In the genomic region with DNA sequence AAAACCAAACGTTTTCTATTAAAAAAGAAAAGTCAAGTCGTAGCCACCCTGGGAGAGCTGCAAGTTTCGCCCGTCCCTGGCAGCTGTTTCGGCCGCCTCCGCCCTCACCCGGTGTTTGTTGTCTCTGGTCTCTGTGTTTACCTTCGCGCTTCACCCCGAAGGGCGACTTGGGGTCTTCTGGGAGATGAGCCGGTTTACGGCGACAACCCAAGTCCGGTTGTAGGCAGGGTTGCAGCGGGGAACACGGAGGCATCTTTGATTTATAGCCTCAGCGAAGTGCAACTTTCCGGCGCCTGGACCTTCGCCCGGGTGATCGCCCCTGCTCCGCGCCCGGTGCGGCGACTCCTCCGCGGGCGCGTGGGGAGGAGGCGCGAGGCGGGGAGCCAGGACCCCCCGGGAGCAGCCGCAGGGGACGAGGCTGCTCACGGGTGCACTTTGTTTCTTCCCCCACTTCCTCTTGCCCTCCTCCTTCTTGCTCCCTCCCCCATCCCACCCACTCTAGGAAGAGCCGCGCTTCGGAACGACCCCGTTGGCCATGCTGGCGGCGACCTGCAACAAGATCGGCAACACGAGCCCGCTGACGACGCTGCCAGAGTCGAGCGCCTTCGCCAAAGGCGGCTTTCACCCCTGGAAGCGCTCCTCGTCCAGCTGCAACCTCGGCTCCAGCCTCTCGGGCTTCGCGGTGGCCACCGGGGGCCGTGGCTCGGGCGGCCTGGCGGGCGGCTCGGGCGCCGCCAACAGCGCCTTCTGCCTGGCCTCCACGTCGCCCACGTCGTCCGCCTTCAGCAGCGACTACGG, we compare ENCODE assay signal across 8 cellular contexts. TPM values are rescaled to one million over a fixed set of nuclear protein-coding genes. Genes with fewer than 3 reads are reported as not detected.
A peak's percentile ranks its signal among the peaks of the same experiment; 100 is the strongest.
DNase-seq lines count a peak whose midpoint lies in the region; ATAC-seq, FAIRE-seq and TF ChIP-seq lines count a peak whose summit lies in the region.

No MANE protein-coding gene starts in this region.

- H3K4me3 Mint-ChIP-seq in activated naive CD4-positive, alpha-beta T cell treated with anti-CD3 and anti-CD28 coated beads for 36 hours = peak overlapping the region; percentile 43

- H3K9ac ChIP-seq in H1 (replicated peaks in 1 of 4; ENCODE audit: extremely low read depth in 1 of 4, low read depth in 3 of 4, low read length in 3 of 4) = no peak overlapping the region

- WGBS in H1 (ENCODE audit: extremely low coverage in 1 of 2, insufficient coverage in 1 of 2, insufficient read length in 1 of 2, insufficient replicate concordance in 2 of 2, low coverage in 1 of 2, low lambda C conversion rate in 2 of 2, missing lambda C conversion rate in 1 of 2), 2 experiments = 2% methylated on average over 48 of the region's 79 CpGs; no CpG with 5 or more reads in 1 of the 2 experiments

- no peaks in the 10 kb centered on the region for H3K9me3 Mint-ChIP-seq in activated naive CD4-positive, alpha-beta T cell treated with anti-CD3 and anti-CD28 coated beads for 36 hours

- peaks cover 23% of the 10 kb centered on the region; the same call in 1 of the 2 replicates for H3K23me2 ChIP-seq in H1 (ENCODE audit: low read depth, low read length)

- H3K27me3 ChIP-seq in H1 (replicated peaks in 1 of 4; ENCODE audit: control insufficient read depth in 3 of 4, extremely low read depth in 1 of 4, insufficient read depth in 3 of 4, low read length in 3 of 4) = peaks cover 49 to 98% (median 84%) of the 10 kb centered on the region in 4 experiments
- peaks cover 100% of the 10 kb centered on the region for H3K27me3 ChIP-seq in neutrophil

- no peaks in the 10 kb centered on the region; a peak in 1 of 8 replicates for H3K36me3 ChIP-seq in H1 (ENCODE audit: control insufficient read depth in 2 of 4, insufficient read depth in 4 of 4, low read length in 3 of 4)
- no peaks in the 10 kb centered on the region for H3K36me3 ChIP-seq in neutrophil

- H3K56ac ChIP-seq in H1 (replicated peaks; ENCODE audit: insufficient read length, low read depth, low read length) = no peak overlapping the region

- TF ChIP-seq EP300 in H1 (IDR thresholded peaks at IDR 0.05; ENCODE audit: borderline replicate concordance in 1 of 2, low read depth in 2 of 2, low read length in 2 of 2) = no peak

- H3K4me1 Mint-ChIP-seq in activated naive CD4-positive, alpha-beta T cell treated with anti-CD3 and anti-CD28 coated beads for 36 hours (ENCODE audit: low read depth) = peaks cover 38% of the 10 kb centered on the region

- 0 out of 2 replicates have a peak overlapping the region, but pooled peaks have one; percentile 51 for H4K8ac ChIP-seq in H1 (ENCODE audit: extremely low read depth, insufficient read depth, low read length)

- FAIRE-seq in H1 (lab: Jason Lieb, UNC) = no peak

- peak overlapping the region; percentile 61; the same call in 1 of the 2 replicates for H2BK15ac ChIP-seq in H1 (ENCODE audit: low read length)

- H3K18ac ChIP-seq in H1 (ENCODE audit: extremely low read depth, low read length) = peak overlapping the region; percentile 78

- H3K4me3 ChIP-seq in H1 (ENCODE audit: extremely low read depth in 1 of 4, insufficient read depth in 2 of 4, low read depth in 3 of 4, low read length in 4 of 4) = peak overlapping the region; percentile 13 to 64 (median 42); a peak in 7 of 8 replicates
- peak overlapping the region; percentile 53 to 71 for H3K4me3 ChIP-seq in neutrophil (ENCODE audit: low read depth in 1 of 2, low read length in 1 of 2)

- no peak overlapping the region for H4K5ac ChIP-seq in H1 (ENCODE audit: insufficient read length, low read depth, low read length)

- TF ChIP-seq CTCF in H1 (IDR thresholded peaks at IDR 0.05; ENCODE audit: control extremely low read depth in 1 of 3, insufficient read depth in 1 of 3, low read depth in 1 of 3, low read length in 3 of 3) (no peak), neutrophil (IDR thresholded peaks at IDR 0.05) (no peak)

- H3K4me2 ChIP-seq in H1 (ENCODE audit: insufficient read depth in 1 of 2, low read depth in 2 of 2, low read length in 2 of 2) = peak overlapping the region; percentile 84 to 88

- H3K27ac ChIP-seq in H1 (ENCODE audit: low read depth, low read length) (no peak overlapping the region), neutrophil (no peak overlapping the region)

- no peak overlapping the region for H4K91ac ChIP-seq in H1 (replicated peaks; ENCODE audit: insufficient read length, low read length)

- H3K27ac Mint-ChIP-seq in activated naive CD4-positive, alpha-beta T cell treated with anti-CD3 and anti-CD28 coated beads for 36 hours = no peak overlapping the region

- no peaks in the 10 kb centered on the region for H3K36me3 Mint-ChIP-seq in activated naive CD4-positive, alpha-beta T cell treated with anti-CD3 and anti-CD28 coated beads for 36 hours (ENCODE audit: low read depth)

- no peak overlapping the region for H3K23ac ChIP-seq in H1 (ENCODE audit: insufficient read length)

- H2BK20ac ChIP-seq in H1 (ENCODE audit: low read length) = no peak overlapping the region

- H2BK12ac ChIP-seq in H1 (ENCODE audit: low read depth, low read length) = peak overlapping the region; percentile 68; the same call in 1 of the 2 replicates

- peaks cover 3 to 11% of the 10 kb centered on the region in 2 experiments for H4K20me1 ChIP-seq in H1 (replicated peaks in 1 of 2; ENCODE audit: control insufficient read depth in 1 of 2, insufficient read depth in 2 of 2, low read length in 2 of 2)

- TF ChIP-seq RAD21 in H1 (IDR thresholded peaks at IDR 0.05 in 1 of 2, conservative IDR thresholded peaks at IDR 0.05 in 1 of 2; ENCODE audit: low read depth in 2 of 2, low read length in 2 of 2) = no peak

- CTCF ChIA-PET in activated naive CD4-positive, alpha-beta T cell treated with anti-CD3 and anti-CD28 coated beads for 36 hours (lab: Charles Lee) = no interaction called here
- CTCF ChIA-PET in H1 (lab: Charles Lee; ENCODE audit: partially characterized antibody) = interaction anchor here (0.6 to 1.9 kb wide), 10 partner anchors 7 to 280 kb away, joined by 3 to 9 read pairs (median 4); no protein-coding TSS in a partner anchor

- POLR2A ChIA-PET in H1 (lab: Charles Lee; ENCODE audit: partially characterized antibody) = interaction anchor here (1.9 to 2.0 kb wide), 2 partner anchors 8 to 10 kb away, joined by 5 to 7 read pairs; no protein-coding TSS in a partner anchor

- no peaks in the 10 kb centered on the region for H3K79me1 ChIP-seq in H1 (ENCODE audit: low read depth, low read length)

- no peak overlapping the region for H2AK5ac ChIP-seq in H1 (ENCODE audit: low read depth, low read length)

- peaks cover 65% of the 10 kb centered on the region for H3K27me3 Mint-ChIP-seq in activated naive CD4-positive, alpha-beta T cell treated with anti-CD3 and anti-CD28 coated beads for 36 hours (ENCODE audit: low read depth)

- H3K4me1 ChIP-seq in H1 (replicated peaks in 1 of 4; ENCODE audit: control insufficient read depth in 3 of 4, insufficient read depth in 4 of 4, low read length in 3 of 4) = peaks cover 11 to 39% (median 22%) of the 10 kb centered on the region in 4 experiments
- peaks cover 60 to 75% of the 10 kb centered on the region in 2 experiments for H3K4me1 ChIP-seq in neutrophil (ENCODE audit: control insufficient read depth in 1 of 2, insufficient read depth in 1 of 2, low read depth in 1 of 2, low read length in 1 of 2)

- no peak overlapping the region for H3K14ac ChIP-seq in H1 (ENCODE audit: insufficient read length)

- H3K79me2 ChIP-seq in H1 (ENCODE audit: control insufficient read depth in 1 of 2, insufficient read depth in 2 of 2, low read length in 2 of 2) = no peaks in the 10 kb centered on the region

- ATAC-seq in HG02970 (IDR thresholded peaks at IDR 0.05; ENCODE audit: low FRiP score, unreplicated experiment) = no peak
- ATAC-seq in HG02763 (IDR thresholded peaks at IDR 0.05; ENCODE audit: unreplicated experiment) = no peak
- ATAC-seq in HG03342 (IDR thresholded peaks at IDR 0.05; ENCODE audit: unreplicated experiment) = no peak

- H3K9me3 ChIP-seq in H1 (ENCODE audit: insufficient read depth in 2 of 2, low read depth in 1 of 2, low read length in 1 of 2) = no peaks in the 10 kb centered on the region
- H3K9me3 ChIP-seq in neutrophil = no peaks in the 10 kb centered on the region

- DNase-seq in activated naive CD4-positive, alpha-beta T cell treated with anti-CD3 and anti-CD28 coated beads for 36 hours = peak; percentile 22
- DNase-seq in activated naive CD4-positive, alpha-beta T cell (lab: John Stamatoyannopoulos, UW) = no peak
- peak; percentile 53 for DNase-seq in NCI-H748 treated with DMSO at 0.1 percent for 48 hours (lab: John Stamatoyannopoulos, UW)
- DNase-seq in H1 (ENCODE audit: low read depth in 1 of 2, low spot score in 2 of 2) = peak in 1 of 2 experiments; percentile 74

- H3K4ac ChIP-seq in H1 (replicated peaks; ENCODE audit: insufficient read length, low read depth, low read length) = no peak overlapping the region

- intact Hi-C loops in activated naive CD4-positive, alpha-beta T cell treated with anti-CD3 and anti-CD28 coated beads for 36 hours (cut with micrococcal nuclease) = loop anchor here (1.0 kb wide), 1 partner anchor 9 kb away; no protein-coding TSS in a partner anchor

- no peak overlapping the region for H2BK5ac ChIP-seq in H1 (ENCODE audit: low read depth, low read length)

- H2AFZ ChIP-seq in H1 (ENCODE audit: low read length) = no peak overlapping the region; the same call in 1 of the 2 replicates

- no peak for TF ChIP-seq POLR2A in H1 (IDR thresholded peaks at IDR 0.05; ENCODE audit: control extremely low read depth in 1 of 2, low read depth in 2 of 2, low read length in 2 of 2)

- no peak overlapping the region for H2BK120ac ChIP-seq in H1 (replicated peaks; ENCODE audit: low read depth, low read length)

RNA-seq across cellular contexts. Expression of gene SP9, which starts 1.1 kb away (rescaled TPM):
- not detected for total RNA-seq in activated naive CD4-positive, alpha-beta T cell treated with anti-CD3 and anti-CD28 coated beads for 36 hours
- 0.11 TPM in 2 replicates for total RNA-seq in H1 (2021; fragmentation: NEBNext Ultra II Directional; extraction: Animal tissue kit (Norgen Biotek cat#: 25700))
- polyA plus RNA-seq in H1 (2011; rRNA removed) = 0.03 and 0.06 TPM in 2 replicates
- 0.05 TPM for polyA plus RNA-seq in H1 (2011; cell fraction: cytosol; rRNA removed)
- polyA plus RNA-seq in H1 (2011; cell fraction: nucleus; rRNA removed) = 0.09 TPM
- polyA plus RNA-seq in H1 (2012, experiment 1 of 2) = not detected in 4 replicates
- polyA plus RNA-seq in H1 (2012, experiment 2 of 2) = not detected
- polyA plus RNA-seq in H1 (2013, experiment 1 of 2) = 0.04 TPM
- polyA plus RNA-seq in H1 (2013, experiment 2 of 2) = 0.07 TPM
- polyA minus RNA-seq in H1 (2011; rRNA and poly(A)+ RNA removed) = not detected in 2 replicates
- not detected for polyA minus RNA-seq in H1 (2011; cell fraction: cytosol; rRNA and poly(A)+ RNA removed)
- not detected for polyA minus RNA-seq in H1 (2011; cell fraction: nucleus; rRNA and poly(A)+ RNA removed)

RNA-seq across cellular contexts. Expression of gene SCRN3, which starts 59.7 kb away (rescaled TPM):
- 10 to 100 TPM; 10.7 to 12.3 TPM for total RNA-seq in activated naive CD4-positive, alpha-beta T cell treated with anti-CD3 and anti-CD28 coated beads for 36 hours
- 6.8 and 7.4 TPM in 2 replicates for total RNA-seq in H1 (2021; fragmentation: NEBNext Ultra II Directional; extraction: Animal tissue kit (Norgen Biotek cat#: 25700))
- 7.8 TPM in 2 replicates for polyA plus RNA-seq in H1 (2011; rRNA removed)
- 8.5 TPM for polyA plus RNA-seq in H1 (2011; cell fraction: cytosol; rRNA removed)
- polyA plus RNA-seq in H1 (2011; cell fraction: nucleus; rRNA removed) = 5.0 TPM
- polyA plus RNA-seq in H1 (2012, experiment 1 of 2) = 3.8 to 7.0 TPM (median 4.7 TPM) in 4 replicates
- polyA plus RNA-seq in H1 (2012, experiment 2 of 2) = 1.6 TPM
- 7.6 TPM for polyA plus RNA-seq in H1 (2013, experiment 1 of 2)
- polyA plus RNA-seq in H1 (2013, experiment 2 of 2) = 7.2 TPM
- polyA minus RNA-seq in H1 (2011; rRNA and poly(A)+ RNA removed) = 5.4 and 8.1 TPM in 2 replicates
- polyA minus RNA-seq in H1 (2011; cell fraction: cytosol; rRNA and poly(A)+ RNA removed) = 3.6 TPM
- 22.1 TPM for polyA minus RNA-seq in H1 (2011; cell fraction: nucleus; rRNA and poly(A)+ RNA removed)

Comparison
In these comparisons a context has a peak if more than half of its experiments do, and no peak if none do; other contexts are left out.
1. DNase-seq: peak in activated naive CD4-positive, alpha-beta T cell treated with anti-CD3 and anti-CD28 coated beads for 36 hours (single experiment) and NCI-H748 treated with DMSO at 0.1 percent for 48 hours (single experiment); none in activated naive CD4-positive, alpha-beta T cell (0 of 4).